8 cellular contexts compared by ENCODE assay signal in genomic region chr18:61606759-61607158, GRCh38.
DNase-seq lines count a peak whose midpoint lies in the region; ATAC-seq and TF ChIP-seq lines count a peak whose summit lies in the region.

No MANE protein-coding gene starts in this region.

- peak overlapping the region; percentile 26 for H3K4me3 ChIP-seq in SJSA1
- peak overlapping the region; percentile 47 for H3K4me3 ChIP-seq in fibroblast of the aortic adventitia (ENCODE audit: low read depth, low read length)

- peaks cover 60% of the 10 kb centered on the region for H3K4me1 Mint-ChIP-seq in osteocyte (ENCODE audit: unreplicated experiment)

- peaks cover 68% of the 10 kb centered on the region for H3K4me1 ChIP-seq in SJSA1 (replicated peaks)

- peak overlapping the region; percentile 75 for H3K4me3 Mint-ChIP-seq in osteocyte (ENCODE audit: unreplicated experiment)

- peak overlapping the region; percentile 97 for H3K27ac ChIP-seq in SJSA1

- peaks cover 7% of the 10 kb centered on the region; the same call in 1 of the 2 replicates for H3K36me3 ChIP-seq in SJSA1

- ATAC-seq in HG03175 (IDR thresholded peaks at IDR 0.05; ENCODE audit: unreplicated experiment), result no peak

- H3K27ac Mint-ChIP-seq in osteocyte (ENCODE audit: unreplicated experiment), result peak overlapping the region; percentile 95

- peaks cover 4% of the 10 kb centered on the region for H3K9me3 Mint-ChIP-seq in osteocyte (ENCODE audit: unreplicated experiment)

- H3K36me3 Mint-ChIP-seq in osteocyte (ENCODE audit: unreplicated experiment), result peaks cover 9% of the 10 kb centered on the region

- DNase-seq in ELR (ENCODE audit: low read depth) (peak; percentile 96), SJSA1 (ENCODE audit: low read depth in 1 of 2, low spot score in 2 of 2) (peak; percentile 96 to 98), fibroblast of the aortic adventitia (ENCODE audit: low read depth) (peak; percentile 94), osteocyte (ENCODE audit: extremely low spot score, unreplicated experiment) (peak; percentile 84), NCI-H2081 (lab: John Stamatoyannopoulos, UW) (no peak), NCI-H1930 (lab: John Stamatoyannopoulos, UW) (no peak), NCI-H774 (lab: John Stamatoyannopoulos, UW) (no peak)

- no peaks in the 10 kb centered on the region for H3K27me3 ChIP-seq in SJSA1 (replicated peaks)

- no peaks in the 10 kb centered on the region for H3K9me3 ChIP-seq in SJSA1 (replicated peaks)

- TF ChIP-seq CTCF in fibroblast of the aortic adventitia (IDR thresholded peaks at IDR 0.05; ENCODE audit: insufficient read depth, low read length) (no peak), osteocyte (IDR thresholded peaks at IDR 0.05) (no peak)

- H3K27me3 Mint-ChIP-seq in osteocyte (ENCODE audit: unreplicated experiment), result no peaks in the 10 kb centered on the region

Comparison
In these comparisons a context has a peak if more than half of its experiments do, and no peak if none do; other contexts are left out.
1. DNase-seq: peak in ELR (single experiment), SJSA1 (2 of 2), fibroblast of the aortic adventitia (single experiment) and osteocyte (single experiment); none in NCI-H2081 (0 of 2), NCI-H1930 (0 of 2) and NCI-H774 (single experiment).